Comparison of ENCODE assay signal across 21 cellular contexts in genomic region chr12:15919491-15919890, GRCh38.
"Had no signal": no experiment of that assay in that cellular context is flagged by ENCODE, and none has a peak within 500 bp of the region (broad histone marks: within the 10 kb centered on the region; RNA-seq: fewer than 3 reads in every experiment).

No MANE protein-coding gene starts in this region.

- H3K4me1 ChIP-seq: breast epithelium, gastrocnemius medialis, prostate gland, right lobe of liver had no signal

- H3K27me3 Mint-ChIP-seq: activated CD4-positive, alpha-beta T cell treated with anti-CD3 and anti-CD28 coated beads, Interleukin-2, amount 10 ng/mL, durations not matched to agents 24 days and 14 days; activated naive CD8-positive, alpha-beta T cell treated with anti-CD3 and anti-CD28 coated beads for 36 hours; dendritic cell treated with granulocyte-macrophage colony-stimulating factor and Interleukin-4, amounts not matched to agents 40 ng/mL and 50 ng/mL, for 4 days; natural killer cell treated with Interleukin-12 subunit alpha and Interleukin-12 subunit beta and Interleukin-15 and Interleukin-18, amount 100 ng/mL, for 72 hours had no signal

- H3K9me3 Mint-ChIP-seq: activated CD4-positive, alpha-beta T cell treated with anti-CD3 and anti-CD28 coated beads, Interleukin-2, amount 10 ng/mL, durations not matched to agents 24 days and 14 days; activated naive CD8-positive, alpha-beta T cell treated with anti-CD3 and anti-CD28 coated beads for 36 hours; activated T-cell treated with anti-CD3 and anti-CD28 coated beads, Interleukin-2, amount 50 U/mL, for 72 hours; dendritic cell treated with granulocyte-macrophage colony-stimulating factor and Interleukin-4, amounts not matched to agents 40 ng/mL and 50 ng/mL, for 4 days; natural killer cell treated with Interleukin-12 subunit alpha and Interleukin-12 subunit beta and Interleukin-15 and Interleukin-18, amount 100 ng/mL, for 72 hours; T-helper 2 cell treated with Interferon-gamma antibody and Interleukin-4, amounts not matched to agents 5 μg/mL and 100 μg/mL, for 36 hours had no signal

- H3K4me1 Mint-ChIP-seq: activated CD4-positive, alpha-beta T cell treated with anti-CD3 and anti-CD28 coated beads, Interleukin-2, amount 10 ng/mL, durations not matched to agents 24 days and 14 days had no signal

- H3K4me3 Mint-ChIP-seq: activated CD4-positive, alpha-beta T cell treated with anti-CD3 and anti-CD28 coated beads, Interleukin-2, amount 10 ng/mL, durations not matched to agents 24 days and 14 days; activated CD8-positive, alpha-beta T cell treated with anti-CD3 and anti-CD28 coated beads, Interleukin-2, amount 10 ng/mL, durations not matched to agents 7 days and 5 days; activated naive CD8-positive, alpha-beta T cell treated with anti-CD3 and anti-CD28 coated beads for 36 hours; activated T-cell treated with anti-CD3 and anti-CD28 coated beads, Interleukin-2, amount 50 U/mL, for 72 hours; dendritic cell treated with granulocyte-macrophage colony-stimulating factor and Interleukin-4, amounts not matched to agents 40 ng/mL and 50 ng/mL, for 4 days; natural killer cell treated with Interleukin-12 subunit alpha and Interleukin-12 subunit beta and Interleukin-15 and Interleukin-18, amount 100 ng/mL, for 72 hours; T-helper 2 cell treated with Interferon-gamma antibody and Interleukin-4, amounts not matched to agents 5 μg/mL and 100 μg/mL, for 36 hours had no signal

- ATAC-seq: activated CD8-positive, alpha-beta T cell treated with anti-CD3 and anti-CD28 coated beads, Interleukin-2, amount 10 ng/mL, durations not matched to agents 7 days and 5 days; activated T-cell treated with anti-CD3 and anti-CD28 coated beads, Interleukin-2, amount 50 U/mL, for 72 hours; gastrocnemius medialis; left colon; mucosa of descending colon; natural killer cell treated with Interleukin-12 subunit alpha and Interleukin-12 subunit beta and Interleukin-15 and Interleukin-18, amount 100 ng/mL, for 72 hours; right lobe of liver had no signal

- H3K4me3 ChIP-seq: breast epithelium, gastrocnemius medialis, mucosa of descending colon, prostate gland, right lobe of liver, spleen, stomach had no signal

- DNase-seq: activated CD4-positive, alpha-beta T cell treated with anti-CD3 and anti-CD28 coated beads, Interleukin-2, amount 10 ng/mL, durations not matched to agents 24 days and 14 days; activated CD4-positive, CD25-positive, alpha-beta regulatory T cell; activated CD8-positive, alpha-beta memory T cell treated with anti-CD3 and anti-CD28 coated beads, Interleukin-2, amount 50 U/mL, for 48 hours; activated CD8-positive, alpha-beta T cell treated with anti-CD3 and anti-CD28 coated beads, Interleukin-2, amount 10 ng/mL, durations not matched to agents 7 days and 5 days; activated gamma-delta T cell treated with Interleukin-2 at 50 U/mL for 16 hours; activated naive CD8-positive, alpha-beta T cell treated with anti-CD3 and anti-CD28 coated beads for 36 hours; activated T-cell treated with anti-CD3 and anti-CD28 coated beads, Interleukin-2, amount 50 U/mL, for 72 hours; effector memory CD4-positive, alpha-beta T cell; gastrocnemius medialis; left colon; mammary epithelial cell; mucosa of descending colon; right lobe of liver; spleen; stomach; SW 1271 had no signal

- H3K27me3 ChIP-seq: breast epithelium, gastrocnemius medialis, right lobe of liver, spleen, stomach had no signal

- H3K36me3 ChIP-seq: breast epithelium, gastrocnemius medialis, prostate gland had no signal

- H3K9me3 ChIP-seq: breast epithelium, gastrocnemius medialis, mucosa of descending colon, prostate gland, right lobe of liver, spleen, stomach had no signal

- H3K27ac Mint-ChIP-seq: activated CD4-positive, alpha-beta T cell treated with anti-CD3 and anti-CD28 coated beads, Interleukin-2, amount 10 ng/mL, durations not matched to agents 24 days and 14 days; activated CD8-positive, alpha-beta T cell treated with anti-CD3 and anti-CD28 coated beads, Interleukin-2, amount 10 ng/mL, durations not matched to agents 7 days and 5 days; activated naive CD8-positive, alpha-beta T cell treated with anti-CD3 and anti-CD28 coated beads for 36 hours; activated T-cell treated with anti-CD3 and anti-CD28 coated beads, Interleukin-2, amount 50 U/mL, for 72 hours; dendritic cell treated with granulocyte-macrophage colony-stimulating factor and Interleukin-4, amounts not matched to agents 40 ng/mL and 50 ng/mL, for 4 days; natural killer cell treated with Interleukin-12 subunit alpha and Interleukin-12 subunit beta and Interleukin-15 and Interleukin-18, amount 100 ng/mL, for 72 hours; T-helper 2 cell treated with Interferon-gamma antibody and Interleukin-4, amounts not matched to agents 5 μg/mL and 100 μg/mL, for 36 hours had no signal

- H3K27ac ChIP-seq: breast epithelium, gastrocnemius medialis, prostate gland, right lobe of liver, spleen, stomach had no signal
